ENCODE assay signal across 12 cellular contexts in genomic region chr3:87336761-87337160, GRCh38.
DNase-seq lines count a peak whose midpoint lies in the region; ATAC-seq and TF ChIP-seq lines count a peak whose summit lies in the region.
"Had no signal": no experiment of that assay in that cellular context is flagged by ENCODE, and none has a peak within 500 bp of the region (broad histone marks: within the 10 kb centered on the region; RNA-seq: fewer than 3 reads in every experiment).

No MANE protein-coding gene starts in this region.

- no peak overlapping the region for H3K4me2 ChIP-seq in PC-3 (ENCODE audit: low read length)

- H3K27me3 ChIP-seq in PC-3 (ENCODE audit: low read length) (no peaks in the 10 kb centered on the region), heart left ventricle (no peaks in the 10 kb centered on the region)
- H3K27me3 ChIP-seq: Peyer's patch had no signal

- intact Hi-C loops in PC-3 (cut with micrococcal nuclease): no loop called here
- intact Hi-C loops in heart left ventricle (cut with DNase I): no loop called here

- H3K4me3 ChIP-seq in PC-3 (ENCODE audit: low read length) (no peak overlapping the region), epithelial cell of esophagus (ENCODE audit: low read length) (no peak overlapping the region), heart left ventricle (no peak overlapping the region)
- H3K4me3 ChIP-seq: Peyer's patch had no signal

- H3F3A ChIP-seq in PC-3 (ENCODE audit: low read length, unreplicated experiment): peaks cover 11% of the 10 kb centered on the region

- no peak overlapping the region for H3K9ac ChIP-seq in PC-3 (ENCODE audit: low read length)

- CTCF ChIA-PET in PC-3 (lab: Charles Lee): no interaction called here

- peak; percentile 64 for DNase-seq in A172 (ENCODE audit: low spot score)
- DNase-seq in EH (ENCODE audit: low read depth): peak; percentile 6
- DNase-seq in PC-3: peak; percentile 33
- DNase-seq in epithelial cell of esophagus (ENCODE audit: low read depth): peak; percentile 12
- no peak for DNase-seq in T-helper 2 cell
- no peak for DNase-seq in heart left ventricle
- DNase-seq in KG1 (lab: John Stamatoyannopoulos, UW): no peak
- DNase-seq: CD8-positive, alpha-beta T cell; NCI-H1105; NCI-H1694 treated with DMSO at 0.1 percent for 48 hours; Peyer's patch; SIG-M5 had no signal

- H3K4me1 ChIP-seq in PC-3 (ENCODE audit: insufficient read depth, low read length) (peaks cover 39% of the 10 kb centered on the region), heart left ventricle (no peaks in the 10 kb centered on the region)
- H3K4me1 ChIP-seq: Peyer's patch had no signal

- BruUV-seq in PC-3 (replicated peaks; lab: Mats Ljungman, UMichigan): no TSS peak

- H4K20me1 ChIP-seq in PC-3 (ENCODE audit: low read length): no peaks in the 10 kb centered on the region

- H3K27ac ChIP-seq in PC-3 (ENCODE audit: low read length) (no peak overlapping the region), heart left ventricle (no peak overlapping the region)
- H3K27ac ChIP-seq: Peyer's patch had no signal

- H3K36me3 ChIP-seq in PC-3 (ENCODE audit: low read depth, low read length): no peaks in the 10 kb centered on the region
- no peaks in the 10 kb centered on the region for H3K36me3 ChIP-seq in heart left ventricle
- H3K36me3 ChIP-seq: Peyer's patch had no signal

- ATAC-seq in PC-3 (no peak), heart left ventricle (no peak)
- ATAC-seq: CD8-positive, alpha-beta T cell had no signal

- H3K9me3 ChIP-seq in PC-3 (ENCODE audit: low read length): no peaks in the 10 kb centered on the region
- peaks cover 0 to 3% (median 0%) of the 10 kb centered on the region in 12 donors for H3K9me3 ChIP-seq in heart left ventricle
- H3K9me3 ChIP-seq: Peyer's patch had no signal

- no peak overlapping the region for H2AFZ ChIP-seq in PC-3 (ENCODE audit: low read length)

- no peaks in the 10 kb centered on the region for H3K79me2 ChIP-seq in PC-3 (ENCODE audit: low read length)

- no peaks in the 10 kb centered on the region for H3K9me2 ChIP-seq in PC-3 (replicated peaks; ENCODE audit: low read length)

- TF ChIP-seq CTCF in PC-3 (conservative IDR thresholded peaks at IDR 0.05; ENCODE audit: low read depth, low read length) (no peak), epithelial cell of esophagus (IDR thresholded peaks at IDR 0.05; ENCODE audit: insufficient read depth, low read depth, low read length, missing control alignments) (no peak), heart left ventricle (IDR thresholded peaks at IDR 0.05) (no peak)

- POLR2A ChIA-PET in PC-3 (lab: Charles Lee; ENCODE audit: unreplicated experiment): no interaction called here

- no peak for TF ChIP-seq POLR2A in heart left ventricle (IDR thresholded peaks at IDR 0.05)

Comparison
In these comparisons a context has a peak if more than half of its experiments do, and no peak if none do; other contexts are left out.
1. DNase-seq: peak in A172 (single experiment), EH (single experiment), PC-3 (single experiment) and epithelial cell of esophagus (single experiment); none in T-helper 2 cell (0 of 5), heart left ventricle (0 of 5) and KG1 (single experiment).